28 cellular contexts compared by ENCODE assay signal in the genomic region with DNA sequence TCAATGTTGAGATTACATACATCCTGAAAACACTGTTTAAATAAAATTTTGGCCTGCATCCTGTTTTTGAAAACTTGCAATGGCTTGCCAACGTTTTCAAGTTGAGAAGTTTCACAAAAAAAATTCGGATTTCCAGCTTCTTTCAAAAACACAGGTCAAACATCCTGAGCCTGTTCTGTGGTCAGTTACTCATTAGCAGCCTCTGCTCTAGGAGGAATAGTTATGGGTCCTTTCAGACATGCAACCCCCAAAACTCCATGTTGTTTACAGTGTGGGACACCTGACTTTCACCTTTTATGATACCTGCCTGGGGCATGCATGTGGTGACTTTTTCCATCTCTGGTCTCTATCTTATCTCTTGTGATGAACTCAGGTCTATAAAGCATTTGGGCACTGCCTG.
DNase-seq lines count a peak whose midpoint lies in the region; ATAC-seq, FAIRE-seq and TF ChIP-seq lines count a peak whose summit lies in the region.
"Had no signal": no experiment of that assay in that cellular context is flagged by ENCODE, and none has a peak within 500 bp of the region (broad histone marks: within the 10 kb centered on the region; RNA-seq: fewer than 3 reads in every experiment).

No MANE protein-coding gene starts in this region.

- peaks cover 7% of the 10 kb centered on the region; the same call in 2 of the 3 replicates for H3K4me1 Mint-ChIP-seq in GM23338
- H3K4me1 Mint-ChIP-seq: CD14-positive monocyte had no signal

- TF ChIP-seq POLR2A in HepG2 (IDR thresholded peaks at IDR 0.05; ENCODE audit: insufficient read depth in 1 of 2, low read depth in 2 of 2, low read length in 2 of 2), result no peak
- no peak for TF ChIP-seq POLR2A in right lobe of liver (IDR thresholded peaks at IDR 0.05)

- H3K27ac ChIP-seq in HepG2 (ENCODE audit: extremely low read length, insufficient read depth, low read length) (no peak overlapping the region), right lobe of liver (no peak overlapping the region), GM23338 (ENCODE audit: low read depth) (no peak overlapping the region)
- H3K27ac ChIP-seq: 22Rv1; A549; BLaER1 treated with 17β-estradiol and CSF1 and Interleukin-3, amounts not matched to agents 10 nM and 100 nM had no signal

- H3F3A ChIP-seq in GM23338 (replicated peaks; ENCODE audit: low read depth), result no peaks in the 10 kb centered on the region

- H3K9me3 Mint-ChIP-seq in GM23338, result no peaks in the 10 kb centered on the region
- H3K9me3 Mint-ChIP-seq: CD4-positive, alpha-beta T cell; CD8-positive, alpha-beta memory T cell had no signal

- no peaks in the 10 kb centered on the region for H3K79me2 ChIP-seq in HepG2 (ENCODE audit: insufficient read depth, low read length)
- H3K79me2 ChIP-seq in GM23338 (replicated peaks; ENCODE audit: insufficient read depth), result no peaks in the 10 kb centered on the region

- H3K4me1 ChIP-seq in HepG2 (ENCODE audit: insufficient read depth, low read length), result peaks cover 23% of the 10 kb centered on the region
- no peaks in the 10 kb centered on the region for H3K4me1 ChIP-seq in right lobe of liver
- no peaks in the 10 kb centered on the region for H3K4me1 ChIP-seq in GM23338 (ENCODE audit: insufficient read depth)
- H3K4me1 ChIP-seq: A549, BE2C, HAP-1 had no signal

- intact Hi-C loops in HepG2 (cut with micrococcal nuclease; ENCODE audit: unreplicated experiment), result no loop called here
- intact Hi-C loops in right lobe of liver (cut with DNase I), result no loop called here

- ATAC-seq in HepG2, result peak; percentile 54; the same call in 2 of the 3 replicates
- ATAC-seq in right lobe of liver, result no peak
- no peak for ATAC-seq in GM23338
- no peak for ATAC-seq in HG02981 (IDR thresholded peaks at IDR 0.05; ENCODE audit: unreplicated experiment)
- ATAC-seq: A549, GM12878 had no signal

- TF ChIP-seq EP300 in HepG2 (IDR thresholded peaks at IDR 0.05; ENCODE audit: low read depth in 2 of 2, low read length in 2 of 2) (no peak), HepG2 (CRISPR knock-in tag; IDR thresholded peaks at IDR 0.05; ENCODE audit: borderline replicate concordance) (no peak)

- H4K20me1 ChIP-seq in HepG2 (ENCODE audit: insufficient read depth, low read length), result no peaks in the 10 kb centered on the region
- no peaks in the 10 kb centered on the region for H4K20me1 ChIP-seq in GM23338 (replicated peaks; ENCODE audit: insufficient read depth)
- H4K20me1 ChIP-seq: BLaER1 treated with 17β-estradiol and CSF1 and Interleukin-3, amounts not matched to agents 10 nM and 100 nM had no signal

- no peaks in the 10 kb centered on the region for H3K36me3 Mint-ChIP-seq in GM23338 (ENCODE audit: low read depth)
- H3K36me3 Mint-ChIP-seq: CD14-positive monocyte; CD8-positive, alpha-beta memory T cell had no signal

- H3K27me3 ChIP-seq in HepG2 (ENCODE audit: control insufficient read depth in 1 of 2, insufficient read depth in 2 of 2, low read length in 2 of 2) (no peaks in the 10 kb centered on the region), right lobe of liver (no peaks in the 10 kb centered on the region), bronchial epithelial cell (ENCODE audit: control insufficient read depth, insufficient read depth, low read length) (no peaks in the 10 kb centered on the region), GM23338 (ENCODE audit: insufficient read depth) (no peaks in the 10 kb centered on the region)
- H3K27me3 ChIP-seq: BE2C; BLaER1 treated with 17β-estradiol and CSF1 and Interleukin-3, amounts not matched to agents 10 nM and 100 nM had no signal

- 8% methylated on average over 2 of the region's 2 CpGs for WGBS in HepG2 (ENCODE audit: low lambda C conversion rate)
- WGBS in right lobe of liver (ENCODE audit: insufficient coverage, low coverage, low lambda C conversion rate, missing lambda C conversion rate), result 12% methylated on average over 2 of the region's 2 CpGs

- H3K4me2 ChIP-seq in HepG2 (ENCODE audit: low read depth, low read length), result no peak overlapping the region
- H3K4me2 ChIP-seq in GM23338, result no peak overlapping the region
- H3K4me2 ChIP-seq: A549; BLaER1 treated with 17β-estradiol and CSF1 and Interleukin-3, amounts not matched to agents 10 nM and 100 nM had no signal

- no peak overlapping the region for H2AFZ ChIP-seq in HepG2 (ENCODE audit: low read length)
- no peak overlapping the region for H2AFZ ChIP-seq in GM23338

- H3K4me3 ChIP-seq in HepG2 (replicated peaks in 1 of 3; ENCODE audit: insufficient read depth in 1 of 3, low read depth in 2 of 3, low read length in 3 of 3) (no peak overlapping the region), right lobe of liver (no peak overlapping the region), bronchial epithelial cell (ENCODE audit: low read depth, low read length) (no peak overlapping the region), GM23338 (no peak overlapping the region)
- H3K4me3 ChIP-seq: A549; BLaER1 treated with 17β-estradiol and CSF1 and Interleukin-3, amounts not matched to agents 10 nM and 100 nM; GM12878; HAP-1 had no signal

- no peak for TF ChIP-seq CTCF in HepG2 (CRISPR knock-in tag; IDR thresholded peaks at IDR 0.05)
- no peak for TF ChIP-seq CTCF in right lobe of liver (IDR thresholded peaks at IDR 0.05)
- TF ChIP-seq CTCF in bronchial epithelial cell (IDR thresholded peaks at IDR 0.05; ENCODE audit: insufficient read depth, low read length, severe bottlenecking), result no peak
- no peak for TF ChIP-seq CTCF in GM23338 (conservative IDR thresholded peaks at IDR 0.05; ENCODE audit: low read depth in 2 of 2)

- CTCF ChIA-PET in HepG2 (lab: Yijun Ruan, JAX; ENCODE audit: low intra/inter-chr PET ratio, low total read pairs), result no interaction called here

- no peak overlapping the region for H3K4me3 Mint-ChIP-seq in GM23338
- H3K4me3 Mint-ChIP-seq: CD14-positive monocyte; CD4-positive, alpha-beta T cell; CD8-positive, alpha-beta memory T cell; HFFc6 had no signal

- H3K27me3 Mint-ChIP-seq in GM23338 (ENCODE audit: insufficient read depth, low read depth, poor library complexity), result no peaks in the 10 kb centered on the region
- H3K27me3 Mint-ChIP-seq: CD4-positive, alpha-beta T cell had no signal

- in situ Hi-C loops in HepG2 (cut with HindIII; ENCODE audit: extremely low pct_ligation_motif_present, low pct_unique_long_range_greater_than_20kb), result no loop called here

- H3K9me2 ChIP-seq in GM23338 (ENCODE audit: insufficient read depth), result no peaks in the 10 kb centered on the region

- no peak overlapping the region for H3K27ac Mint-ChIP-seq in GM23338
- H3K27ac Mint-ChIP-seq: CD4-positive, alpha-beta T cell; CD8-positive, alpha-beta memory T cell; HFFc6 had no signal

- H3K9me3 ChIP-seq in HepG2 (ENCODE audit: low read length) (no peaks in the 10 kb centered on the region), right lobe of liver (no peaks in the 10 kb centered on the region)
- H3K9me3 ChIP-seq: A549; BLaER1 treated with 17β-estradiol and CSF1 and Interleukin-3, amounts not matched to agents 10 nM and 100 nM; HAP-1 had no signal

- H3K36me3 ChIP-seq in HepG2 (replicated peaks in 1 of 2; ENCODE audit: control insufficient read depth in 1 of 2, insufficient read depth in 2 of 2, low read length in 2 of 2) (no peaks in the 10 kb centered on the region), right lobe of liver (no peaks in the 10 kb centered on the region), bronchial epithelial cell (ENCODE audit: control insufficient read depth, insufficient read depth, low read length) (no peaks in the 10 kb centered on the region), GM23338 (ENCODE audit: insufficient read depth) (no peaks in the 10 kb centered on the region)
- H3K36me3 ChIP-seq: BE2C; BLaER1 treated with 17β-estradiol and CSF1 and Interleukin-3, amounts not matched to agents 10 nM and 100 nM; HAP-1 had no signal

- DNase-seq in HepG2 (ENCODE audit: low spot score) (no peak), right lobe of liver (no peak), bronchial epithelial cell (ENCODE audit: low read depth) (peak; percentile 18), fibroblast of peridontal ligament (ENCODE audit: extremely low read depth) (peak; percentile 9), GM23338 (ENCODE audit: low spot score) (no peak), NCI-H1417 treated with DMSO at 0.1 percent for 48 hours (lab: John Stamatoyannopoulos, UW) (no peak), NCI-H187 (lab: John Stamatoyannopoulos, UW) (no peak)
- DNase-seq: ACHN; AML-193; BE2C; CD4-positive, alpha-beta T cell; CD8-positive, alpha-beta memory T cell; DMS 273 treated with DMSO at 0.1 percent for 48 hours; DMS79; EL; GDM1; GOT3; HFFc6 had no signal

- no peak for TF ChIP-seq RAD21 in HepG2 (CRISPR knock-in tag; IDR thresholded peaks at IDR 0.05)

- FAIRE-seq in HepG2 (lab: Jason Lieb, UNC), result peak; percentile 28
- FAIRE-seq in bronchial epithelial cell (lab: Jason Lieb, UNC), result no peak
- FAIRE-seq: A549, D721Med, GM12878, GM19239, H54 had no signal

- no TSS peak for BruUV-seq in HepG2 (replicated peaks; lab: Mats Ljungman, UMichigan)

- POLR2A ChIA-PET in HepG2 (lab: Yijun Ruan, JAX), result no interaction called here

- no peak overlapping the region for H3K9ac ChIP-seq in HepG2 (ENCODE audit: insufficient read depth, low read depth, low read length)
- H3K9ac ChIP-seq: BLaER1 treated with 17β-estradiol and CSF1 and Interleukin-3, amounts not matched to agents 10 nM and 100 nM had no signal

TF ChIP-seq in HepG2, 621 proteins besides CTCF, POLR2A, EP300 and RAD21 (continues in another document):
- TF ChIP-seq TAF1 (CRISPR knock-in tag; IDR thresholded peaks at IDR 0.05) (no peak), PPARG (CRISPR knock-in tag; conservative IDR thresholded peaks at IDR 0.05) (no peak), ZNF605 (CRISPR knock-in tag; IDR thresholded peaks at IDR 0.05) (no peak), PHF5A (CRISPR knock-in tag; IDR thresholded peaks at IDR 0.05; ENCODE audit: low read depth, unreplicated experiment) (no peak), ZNF282 (IDR thresholded peaks at IDR 0.05; ENCODE audit: partially characterized antibody) (no peak), YEATS2 (CRISPR knock-in tag; IDR thresholded peaks at IDR 0.05; ENCODE audit: borderline replicate concordance) (no peak), SMAD9 (CRISPR knock-in tag; IDR thresholded peaks at IDR 0.05) (no peak)

TF ChIP-seq in GM23338, 12 proteins besides CTCF, POLR2A, EP300 and RAD21 (continues in another document):
- TF ChIP-seq, protein P1, sequence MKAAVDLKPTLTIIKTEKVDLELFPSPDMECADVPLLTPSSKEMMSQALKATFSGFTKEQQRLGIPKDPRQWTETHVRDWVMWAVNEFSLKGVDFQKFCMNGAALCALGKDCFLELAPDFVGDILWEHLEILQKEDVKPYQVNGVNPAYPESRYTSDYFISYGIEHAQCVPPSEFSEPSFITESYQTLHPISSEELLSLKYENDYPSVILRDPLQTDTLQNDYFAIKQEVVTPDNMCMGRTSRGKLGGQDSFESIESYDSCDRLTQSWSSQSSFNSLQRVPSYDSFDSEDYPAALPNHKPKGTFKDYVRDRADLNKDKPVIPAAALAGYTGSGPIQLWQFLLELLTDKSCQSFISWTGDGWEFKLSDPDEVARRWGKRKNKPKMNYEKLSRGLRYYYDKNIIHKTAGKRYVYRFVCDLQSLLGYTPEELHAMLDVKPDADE (IDR thresholded peaks at IDR 0.05), result no peak

Comparison
In these comparisons a context has a peak if more than half of its experiments do, and no peak if none do; other contexts are left out.
1. DNase-seq: peak in bronchial epithelial cell (single experiment) and fibroblast of peridontal ligament (single experiment); none in HepG2 (single experiment), right lobe of liver (0 of 3), GM23338 (single experiment), NCI-H1417 treated with DMSO at 0.1 percent for 48 hours (single experiment) and NCI-H187 (0 of 2).